ENCODE assay signal across 1 cellular context in the genomic region with DNA sequence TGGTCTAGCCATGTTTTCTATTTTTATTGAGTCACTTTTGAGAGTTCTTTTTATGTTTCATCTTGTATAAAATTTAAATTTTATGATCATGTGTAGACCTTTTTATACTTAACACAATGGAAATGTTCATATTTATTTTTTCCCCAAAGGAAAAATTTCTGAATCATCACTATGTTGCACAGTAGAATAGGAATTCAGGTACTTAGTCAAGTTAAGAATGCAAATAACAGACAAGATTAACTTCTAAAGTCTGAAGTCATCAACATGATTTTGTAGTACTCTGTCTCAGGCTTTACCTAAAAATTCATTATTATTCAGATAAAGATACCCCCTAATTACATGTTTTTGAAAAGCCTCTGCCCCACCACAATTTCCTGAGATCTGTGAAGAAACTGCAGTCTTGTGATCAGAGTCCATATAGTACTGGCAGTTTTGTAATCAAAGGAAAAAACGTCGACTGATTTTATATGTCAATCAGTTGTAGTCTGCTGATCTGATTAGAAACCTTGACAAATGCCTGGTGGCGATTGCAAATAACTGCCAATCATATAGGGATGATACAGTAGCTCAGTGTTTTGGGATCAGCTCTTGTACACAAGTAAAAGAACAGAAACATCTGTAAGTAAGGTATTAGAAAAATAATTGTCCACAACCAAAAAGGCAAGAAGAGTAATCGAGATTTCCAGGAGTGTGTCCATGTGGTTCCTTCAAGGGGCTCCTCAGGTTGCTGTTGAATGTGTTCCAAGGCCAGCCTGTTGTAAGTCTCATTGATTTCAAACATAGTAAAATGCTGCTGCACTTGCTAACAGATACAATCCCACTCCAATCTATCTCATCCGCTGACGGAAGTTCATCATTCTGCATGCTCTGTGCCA.
TF ChIP-seq lines count a peak whose summit lies in the region.

No MANE protein-coding gene starts in this region.

TF ChIP-seq in WTC11, 78 proteins besides CTCF, POLR2A, EP300 and RAD21 (continued from another document):
- TF ChIP-seq, protein P1, sequence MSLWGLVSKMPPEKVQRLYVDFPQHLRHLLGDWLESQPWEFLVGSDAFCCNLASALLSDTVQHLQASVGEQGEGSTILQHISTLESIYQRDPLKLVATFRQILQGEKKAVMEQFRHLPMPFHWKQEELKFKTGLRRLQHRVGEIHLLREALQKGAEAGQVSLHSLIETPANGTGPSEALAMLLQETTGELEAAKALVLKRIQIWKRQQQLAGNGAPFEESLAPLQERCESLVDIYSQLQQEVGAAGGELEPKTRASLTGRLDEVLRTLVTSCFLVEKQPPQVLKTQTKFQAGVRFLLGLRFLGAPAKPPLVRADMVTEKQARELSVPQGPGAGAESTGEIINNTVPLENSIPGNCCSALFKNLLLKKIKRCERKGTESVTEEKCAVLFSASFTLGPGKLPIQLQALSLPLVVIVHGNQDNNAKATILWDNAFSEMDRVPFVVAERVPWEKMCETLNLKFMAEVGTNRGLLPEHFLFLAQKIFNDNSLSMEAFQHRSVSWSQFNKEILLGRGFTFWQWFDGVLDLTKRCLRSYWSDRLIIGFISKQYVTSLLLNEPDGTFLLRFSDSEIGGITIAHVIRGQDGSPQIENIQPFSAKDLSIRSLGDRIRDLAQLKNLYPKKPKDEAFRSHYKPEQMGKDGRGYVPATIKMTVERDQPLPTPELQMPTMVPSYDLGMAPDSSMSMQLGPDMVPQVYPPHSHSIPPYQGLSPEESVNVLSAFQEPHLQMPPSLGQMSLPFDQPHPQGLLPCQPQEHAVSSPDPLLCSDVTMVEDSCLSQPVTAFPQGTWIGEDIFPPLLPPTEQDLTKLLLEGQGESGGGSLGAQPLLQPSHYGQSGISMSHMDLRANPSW (CRISPR knock-in tag; conservative IDR thresholded peaks at IDR 0.05; ENCODE audit: low read depth) = no peak
- TF ChIP-seq ETV6 (CRISPR knock-in tag; IDR thresholded peaks at IDR 0.05) = no peak
- TF ChIP-seq, protein P2, sequence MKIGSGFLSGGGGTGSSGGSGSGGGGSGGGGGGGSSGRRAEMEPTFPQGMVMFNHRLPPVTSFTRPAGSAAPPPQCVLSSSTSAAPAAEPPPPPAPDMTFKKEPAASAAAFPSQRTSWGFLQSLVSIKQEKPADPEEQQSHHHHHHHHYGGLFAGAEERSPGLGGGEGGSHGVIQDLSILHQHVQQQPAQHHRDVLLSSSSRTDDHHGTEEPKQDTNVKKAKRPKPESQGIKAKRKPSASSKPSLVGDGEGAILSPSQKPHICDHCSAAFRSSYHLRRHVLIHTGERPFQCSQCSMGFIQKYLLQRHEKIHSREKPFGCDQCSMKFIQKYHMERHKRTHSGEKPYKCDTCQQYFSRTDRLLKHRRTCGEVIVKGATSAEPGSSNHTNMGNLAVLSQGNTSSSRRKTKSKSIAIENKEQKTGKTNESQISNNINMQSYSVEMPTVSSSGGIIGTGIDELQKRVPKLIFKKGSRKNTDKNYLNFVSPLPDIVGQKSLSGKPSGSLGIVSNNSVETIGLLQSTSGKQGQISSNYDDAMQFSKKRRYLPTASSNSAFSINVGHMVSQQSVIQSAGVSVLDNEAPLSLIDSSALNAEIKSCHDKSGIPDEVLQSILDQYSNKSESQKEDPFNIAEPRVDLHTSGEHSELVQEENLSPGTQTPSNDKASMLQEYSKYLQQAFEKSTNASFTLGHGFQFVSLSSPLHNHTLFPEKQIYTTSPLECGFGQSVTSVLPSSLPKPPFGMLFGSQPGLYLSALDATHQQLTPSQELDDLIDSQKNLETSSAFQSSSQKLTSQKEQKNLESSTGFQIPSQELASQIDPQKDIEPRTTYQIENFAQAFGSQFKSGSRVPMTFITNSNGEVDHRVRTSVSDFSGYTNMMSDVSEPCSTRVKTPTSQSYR (CRISPR knock-in tag; IDR thresholded peaks at IDR 0.05) = no peak
- TF ChIP-seq, protein P3, sequence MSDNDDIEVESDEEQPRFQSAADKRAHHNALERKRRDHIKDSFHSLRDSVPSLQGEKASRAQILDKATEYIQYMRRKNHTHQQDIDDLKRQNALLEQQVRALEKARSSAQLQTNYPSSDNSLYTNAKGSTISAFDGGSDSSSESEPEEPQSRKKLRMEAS (CRISPR knock-in tag; IDR thresholded peaks at IDR 0.05) = no peak
- TF ChIP-seq, protein P4, sequence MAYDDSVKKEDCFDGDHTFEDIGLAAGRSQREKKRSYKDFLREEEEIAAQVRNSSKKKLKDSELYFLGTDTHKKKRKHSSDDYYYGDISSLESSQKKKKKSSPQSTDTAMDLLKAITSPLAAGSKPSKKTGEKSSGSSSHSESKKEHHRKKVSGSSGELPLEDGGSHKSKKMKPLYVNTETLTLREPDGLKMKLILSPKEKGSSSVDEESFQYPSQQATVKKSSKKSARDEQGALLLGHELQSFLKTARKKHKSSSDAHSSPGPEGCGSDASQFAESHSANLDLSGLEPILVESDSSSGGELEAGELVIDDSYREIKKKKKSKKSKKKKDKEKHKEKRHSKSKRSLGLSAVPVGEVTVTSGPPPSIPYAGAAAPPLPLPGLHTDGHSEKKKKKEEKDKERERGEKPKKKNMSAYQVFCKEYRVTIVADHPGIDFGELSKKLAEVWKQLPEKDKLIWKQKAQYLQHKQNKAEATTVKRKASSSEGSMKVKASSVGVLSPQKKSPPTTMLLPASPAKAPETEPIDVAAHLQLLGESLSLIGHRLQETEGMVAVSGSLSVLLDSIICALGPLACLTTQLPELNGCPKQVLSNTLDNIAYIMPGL (CRISPR knock-in tag; IDR thresholded peaks at IDR 0.05) = no peak
- no peak for TF ChIP-seq PRRX2 (CRISPR knock-in tag; IDR thresholded peaks at IDR 0.05)
